In genomic region chr16:87389245-87389644, GRCh38 we compare ENCODE assay signal across 9 cellular contexts. TPM values are rescaled to one million over a fixed set of nuclear protein-coding genes. Genes with fewer than 3 reads are reported as not detected.
DNase-seq lines count a peak whose midpoint lies in the region; ATAC-seq lines count a peak whose summit lies in the region.
"Had no signal": no experiment of that assay in that cellular context is flagged by ENCODE, and none has a peak within 500 bp of the region (broad histone marks: within the 10 kb centered on the region; RNA-seq: fewer than 3 reads in every experiment).

No MANE protein-coding gene starts in this region.

- no peaks in the 10 kb centered on the region for H3K9me3 ChIP-seq in KOPT-K1 (ENCODE audit: insufficient read depth, low read length, poor library complexity, severe bottlenecking)
- no peaks in the 10 kb centered on the region for H3K9me3 ChIP-seq in naive thymus-derived CD4-positive, alpha-beta T cell (ENCODE audit: control insufficient read depth in 2 of 3, low read length in 3 of 3)
- H3K9me3 ChIP-seq: SJCRH30 had no signal

- CTCF ChIA-PET in naive thymus-derived CD4-positive, alpha-beta T cell (lab: Charles Lee), result no interaction called here

- no peak for DNase-seq in naive thymus-derived CD4-positive, alpha-beta T cell
- DNase-seq in NCI-H2107 (lab: John Stamatoyannopoulos, UW), result no peak
- DNase-seq in glomerular visceral epithelial cell (ENCODE audit: extremely low spot score), result no peak
- DNase-seq: SJCRH30 had no signal

- H3K9me3 Mint-ChIP-seq in naive thymus-derived CD4-positive, alpha-beta T cell, result peaks cover 0 to 4% (median 0%) of the 10 kb centered on the region in 11 donors

- whole genome bisulfite sequencing in adipose tissue, 3 donors, result 47 to 78% (median 76%) methylated on average over 5 of the region's 5 CpGs

- no peaks in the 10 kb centered on the region for H3K27me3 Mint-ChIP-seq in naive thymus-derived CD4-positive, alpha-beta T cell

- H3K27ac ChIP-seq in ACC112 (ENCODE audit: low read depth, low read length) (peak overlapping the region; percentile 83), KOPT-K1 (ENCODE audit: low read depth, low read length, poor library complexity, severe bottlenecking) (peak overlapping the region; percentile 24), adipose tissue (ENCODE audit: low read depth, low read length) (peak overlapping the region; percentile 17)
- peak overlapping the region; percentile 38 for H3K27ac ChIP-seq in naive thymus-derived CD4-positive, alpha-beta T cell (ENCODE audit: low read depth, low read length)

- peak overlapping the region in 8 of 9 donors; percentile 36 to 99 (median 74) for H3K27ac Mint-ChIP-seq in naive thymus-derived CD4-positive, alpha-beta T cell

- H3K36me3 ChIP-seq in ACC112 (ENCODE audit: insufficient read depth, low read length) (no peaks in the 10 kb centered on the region), KOPT-K1 (ENCODE audit: insufficient read depth, low read length) (no peaks in the 10 kb centered on the region)
- peaks cover 0 to under 1% (median 0%) of the 10 kb centered on the region in 3 experiments for H3K36me3 ChIP-seq in naive thymus-derived CD4-positive, alpha-beta T cell (ENCODE audit: control insufficient read depth in 2 of 3, insufficient read depth in 3 of 3, low read length in 3 of 3)
- H3K36me3 ChIP-seq: SJCRH30 had no signal

- POLR2A ChIA-PET in naive thymus-derived CD4-positive, alpha-beta T cell (lab: Charles Lee), result interaction anchor here (0.7 to 1.5 kb wide), 3 partner anchors 9 to 72 kb away, joined by 3 to 5 read pairs (median 4); partner anchors contain the start of gene C16orf95

- no peak overlapping the region for H3K4me3 ChIP-seq in ACC112 (ENCODE audit: low read depth, low read length)
- no peak overlapping the region for H3K4me3 ChIP-seq in naive thymus-derived CD4-positive, alpha-beta T cell (ENCODE audit: low read length)

- peaks cover 26 to 62% (median 54%) of the 10 kb centered on the region in 7 donors for H3K4me1 Mint-ChIP-seq in naive thymus-derived CD4-positive, alpha-beta T cell

- peaks cover 21% of the 10 kb centered on the region for H3K79me2 ChIP-seq in ACC112 (ENCODE audit: control insufficient read depth, insufficient read depth, low read length, unreplicated experiment)

- no peak for ATAC-seq in naive thymus-derived CD4-positive, alpha-beta T cell
- no peak for ATAC-seq in GM21825 (IDR thresholded peaks at IDR 0.05; ENCODE audit: unreplicated experiment)
- ATAC-seq in GM21786 (IDR thresholded peaks at IDR 0.05; ENCODE audit: unreplicated experiment), result no peak

- H3K36me3 Mint-ChIP-seq in naive thymus-derived CD4-positive, alpha-beta T cell, result peaks cover 0 to 2% (median 0%) of the 10 kb centered on the region in 5 donors

- H3K4me3 Mint-ChIP-seq in naive thymus-derived CD4-positive, alpha-beta T cell, result peak overlapping the region in 3 of 10 donors; percentile 21 to 37 (median 33)

- peak overlapping the region; percentile 40 for H2AFZ ChIP-seq in ACC112 (ENCODE audit: low read length, unreplicated experiment)

- H3K27me3 ChIP-seq in ACC112 (ENCODE audit: insufficient read depth, low read length), result no peaks in the 10 kb centered on the region
- H3K27me3 ChIP-seq in naive thymus-derived CD4-positive, alpha-beta T cell (ENCODE audit: control insufficient read depth in 2 of 2, insufficient read depth in 2 of 2, low read length in 2 of 2), result no peaks in the 10 kb centered on the region
- H3K27me3 ChIP-seq: SJCRH30 had no signal

- H3K4me1 ChIP-seq in ACC112 (ENCODE audit: control insufficient read depth, insufficient read depth, low read length, unreplicated experiment), result peaks cover 27% of the 10 kb centered on the region
- peaks cover 26 to 39% of the 10 kb centered on the region in 2 donors for H3K4me1 ChIP-seq in naive thymus-derived CD4-positive, alpha-beta T cell (ENCODE audit: control insufficient read depth in 2 of 2, insufficient read depth in 2 of 2, low read length in 2 of 2)

- intact Hi-C loops in naive thymus-derived CD4-positive, alpha-beta T cell (cut with micrococcal nuclease), result loop anchor here (2.0 to 10.0 kb wide), 4 partner anchors 476 to 1066 kb away; partner anchors contain the start of genes FOXC2 (in 1 of the 2), MTHFSD (in 1 of the 2), SLC7A5 (in 1 of the 2) and ZFPM1 (in 1 of the 2)

RNA-seq across cellular contexts. Expression of gene MAP1LC3B, which starts 2.9 kb away (rescaled TPM):
- polyA plus RNA-seq in adipose tissue, result 10 to 100 TPM; 16.7 to 91.2 (median 74.2) TPM
- total RNA-seq in naive thymus-derived CD4-positive, alpha-beta T cell, result 100 to 1,000 TPM in 1 of 5 experiments, 10 to 100 TPM in 4; 54.5 to 126 (median 59.5) TPM
- 100 to 1,000 TPM in 1 of 2 donors, 10 to 100 TPM in 1; 84.8 to 105 TPM for polyA plus RNA-seq in naive thymus-derived CD4-positive, alpha-beta T cell

RNA-seq across cellular contexts. Expression of gene FBXO31, which starts 5.7 kb away (rescaled TPM):
- 10 to 100 TPM; 14.6 to 26.6 (median 23.6) TPM for polyA plus RNA-seq in adipose tissue
- 10 to 100 TPM; 26.6 to 41.9 (median 39.3) TPM for total RNA-seq in naive thymus-derived CD4-positive, alpha-beta T cell
- polyA plus RNA-seq in naive thymus-derived CD4-positive, alpha-beta T cell, result 10 to 100 TPM; 16.8 to 30.8 TPM

Comparison
In these comparisons a context has a peak if more than half of its experiments do, and no peak if none do; other contexts are left out.
1. H3K27ac ChIP-seq: peak in every context shown above with its lines; median percentile 83 in ACC112; 38 in naive thymus-derived CD4-positive, alpha-beta T cell; 24 in KOPT-K1; 17 in adipose tissue.